Comparison of ENCODE assay signal across 8 cellular contexts in the genomic region with DNA sequence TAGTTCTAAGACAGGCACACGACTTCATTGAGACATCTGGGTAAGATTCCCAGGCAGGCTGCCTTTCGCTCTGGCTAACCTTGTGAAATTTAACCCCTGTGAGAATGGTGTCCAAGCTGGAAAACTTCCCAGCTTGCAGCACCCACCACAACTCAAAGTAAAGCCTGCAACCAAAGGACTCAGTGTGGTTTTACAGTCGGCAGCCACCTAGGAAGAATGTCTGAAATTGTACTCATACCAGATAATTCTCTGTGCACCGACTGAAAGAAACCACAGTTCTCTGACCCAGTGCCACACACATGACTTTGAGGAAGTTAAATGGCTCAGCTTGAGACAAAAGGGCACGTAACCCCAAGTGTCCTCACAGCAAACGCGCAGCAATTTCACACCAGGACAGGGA.
A peak's percentile ranks its signal among the peaks of the same experiment; 100 is the strongest.
DNase-seq lines count a peak whose midpoint lies in the region; ATAC-seq and TF ChIP-seq lines count a peak whose summit lies in the region.

No MANE protein-coding gene starts in this region.

- no peak overlapping the region for H2AFZ ChIP-seq in DND-41 (ENCODE audit: low read depth, low read length)

- no peak for TF ChIP-seq RAD21 in Ishikawa (IDR thresholded peaks at IDR 0.05; ENCODE audit: low read depth)

- peaks cover 10% of the 10 kb centered on the region; the same call in 1 of the 2 replicates for H4K20me1 ChIP-seq in DND-41 (ENCODE audit: insufficient read depth, low read length)

- H3K4me3 ChIP-seq in DND-41 (ENCODE audit: low read depth in 1 of 2, low read length in 2 of 2) (no peak overlapping the region), adrenal gland (no peak overlapping the region), lower lobe of right lung (no peak overlapping the region), BE2C (ENCODE audit: low read depth, low read length) (no peak overlapping the region), H7 (ENCODE audit: insufficient read depth, low read depth, low read length) (no peak overlapping the region)

- peak overlapping the region; percentile 50 for H3K27ac ChIP-seq in DND-41 (ENCODE audit: low read length)
- peak overlapping the region in 3 of 5 donors; percentile 13 to 51 (median 26) for H3K27ac ChIP-seq in adrenal gland
- peak overlapping the region; percentile 27 for H3K27ac ChIP-seq in lower lobe of right lung

- TF ChIP-seq EP300 in Ishikawa (IDR thresholded peaks at IDR 0.05; ENCODE audit: borderline replicate concordance), result peak; percentile 81

- TF ChIP-seq CTCF in DND-41 (IDR thresholded peaks at IDR 0.05; ENCODE audit: borderline replicate concordance, extremely low read depth, low read length, poor library complexity, severe bottlenecking) (no peak), adrenal gland (IDR thresholded peaks at IDR 0.05) (no peak), lower lobe of right lung (IDR thresholded peaks at IDR 0.05) (no peak), BE2C (IDR thresholded peaks at IDR 0.05; ENCODE audit: low read depth, low read length) (no peak)

- H3K27me3 ChIP-seq in DND-41 (ENCODE audit: insufficient read depth, low read length, poor library complexity) (no peaks in the 10 kb centered on the region), adrenal gland (no peaks in the 10 kb centered on the region), lower lobe of right lung (ENCODE audit: low read depth) (no peaks in the 10 kb centered on the region), BE2C (no peaks in the 10 kb centered on the region), H7 (ENCODE audit: control insufficient read depth, insufficient read depth, low read length) (no peaks in the 10 kb centered on the region)

- no peak overlapping the region for H3K4me2 ChIP-seq in DND-41 (ENCODE audit: insufficient read depth, low read length)

- 21 to 38% (median 32%) methylated on average over 7 of the region's 7 CpGs for WGBS in adrenal gland, 4 donors

- intact Hi-C loops in adrenal gland (cut with DNase I), result no loop called here
- intact Hi-C loops in lower lobe of right lung (cut with DNase I), result no loop called here

- TF ChIP-seq POLR2A in adrenal gland (IDR thresholded peaks at IDR 0.05), result no peak

- H3K9me3 ChIP-seq in DND-41 (ENCODE audit: insufficient read depth, low read length, severe bottlenecking) (no peaks in the 10 kb centered on the region), adrenal gland (replicated peaks in 1 of 3) (no peaks in the 10 kb centered on the region), lower lobe of right lung (no peaks in the 10 kb centered on the region), BE2C (no peaks in the 10 kb centered on the region)

- peak; percentile 82 for ATAC-seq in DND-41 (ENCODE audit: insufficient read depth, low read depth)
- peak; percentile 59 to 81 for ATAC-seq in lower lobe of right lung

- H3K36me3 ChIP-seq in DND-41 (ENCODE audit: insufficient read depth, low read length), result peaks cover 19% of the 10 kb centered on the region
- H3K36me3 ChIP-seq in adrenal gland (replicated peaks in 1 of 2), result peaks cover 0 to 4% of the 10 kb centered on the region in 2 donors
- peaks cover 6% of the 10 kb centered on the region for H3K36me3 ChIP-seq in lower lobe of right lung
- no peaks in the 10 kb centered on the region for H3K36me3 ChIP-seq in BE2C
- H3K36me3 ChIP-seq in H7 (replicated peaks; ENCODE audit: control insufficient read depth, insufficient read depth, low read length), result peaks cover 1% of the 10 kb centered on the region; the same call in 1 of the 2 replicates

- no peak overlapping the region for H3K9ac ChIP-seq in DND-41 (ENCODE audit: low read depth, low read length)

- peaks cover 45% of the 10 kb centered on the region for H3K79me2 ChIP-seq in DND-41 (ENCODE audit: insufficient read depth, low read length)

- DNase-seq in DND-41 (peak; percentile 12), adrenal gland (peak in 4 of 7 donors; percentile 29 to 46 (median 41)), lower lobe of right lung (no peak), NCI-H2081 treated with DMSO at 0.1 percent for 48 hours (lab: John Stamatoyannopoulos, UW) (no peak), BE2C (no peak), H7 (no peak), NCI-H2196 (lab: John Stamatoyannopoulos, UW; ENCODE audit: unreplicated experiment) (no peak)

- H3K4me1 ChIP-seq in DND-41 (ENCODE audit: insufficient read depth, low read length), result peaks cover 14% of the 10 kb centered on the region
- peaks cover 16 to 96% of the 10 kb centered on the region in 2 donors for H3K4me1 ChIP-seq in adrenal gland (replicated peaks in 1 of 2)
- peaks cover 95% of the 10 kb centered on the region for H3K4me1 ChIP-seq in lower lobe of right lung
- H3K4me1 ChIP-seq in BE2C, result peaks cover 18% of the 10 kb centered on the region

TF ChIP-seq in Ishikawa, 13 proteins besides CTCF, POLR2A, EP300 and RAD21:
- TF ChIP-seq MAX (IDR thresholded peaks at IDR 0.05), result peak; percentile 36; the same call in 1 of the 2 replicates
- no peak for TF ChIP-seq USF1 (IDR thresholded peaks at IDR 0.05)
- no peak for TF ChIP-seq REST (IDR thresholded peaks at IDR 0.05; ENCODE audit: low read depth)
- no peak for TF ChIP-seq TAF1 (IDR thresholded peaks at IDR 0.05; ENCODE audit: low read depth)
- no peak for TF ChIP-seq EGR1 (IDR thresholded peaks at IDR 0.05)
- TF ChIP-seq ZBTB7A (IDR thresholded peaks at IDR 0.05; ENCODE audit: low read depth), result no peak
- TF ChIP-seq CREB1 (IDR thresholded peaks at IDR 0.05; ENCODE audit: low read depth), result no peak
- TF ChIP-seq TCF12 (IDR thresholded peaks at IDR 0.05; ENCODE audit: low read depth), result peak; percentile 81
- TF ChIP-seq YY1 (IDR thresholded peaks at IDR 0.05; ENCODE audit: low read depth), result no peak; the same call in 1 of the 2 replicates
- TF ChIP-seq TEAD4 (IDR thresholded peaks at IDR 0.05), result peak; percentile 79
- peak; percentile 51 for TF ChIP-seq CEBPB (IDR thresholded peaks at IDR 0.05)
- no peak for TF ChIP-seq FOXM1 (IDR thresholded peaks at IDR 0.05; ENCODE audit: borderline replicate concordance, low read depth)
- TF ChIP-seq NFIC (IDR thresholded peaks at IDR 0.05), result peak; percentile 71

Comparison
In these comparisons a context has a peak if more than half of its experiments do, and no peak if none do; other contexts are left out.
1. DNase-seq: peak in DND-41 (single experiment) and adrenal gland (4 of 7); none in lower lobe of right lung (single experiment), NCI-H2081 treated with DMSO at 0.1 percent for 48 hours (single experiment), BE2C (single experiment), H7 (single experiment) and NCI-H2196 (single experiment).
2. Peak in every context shown above with its lines, with median percentiles within 50 percentile points of each other: H3K27ac ChIP-seq.